ENCODE assay signal across 19 cellular contexts in the genomic region with DNA sequence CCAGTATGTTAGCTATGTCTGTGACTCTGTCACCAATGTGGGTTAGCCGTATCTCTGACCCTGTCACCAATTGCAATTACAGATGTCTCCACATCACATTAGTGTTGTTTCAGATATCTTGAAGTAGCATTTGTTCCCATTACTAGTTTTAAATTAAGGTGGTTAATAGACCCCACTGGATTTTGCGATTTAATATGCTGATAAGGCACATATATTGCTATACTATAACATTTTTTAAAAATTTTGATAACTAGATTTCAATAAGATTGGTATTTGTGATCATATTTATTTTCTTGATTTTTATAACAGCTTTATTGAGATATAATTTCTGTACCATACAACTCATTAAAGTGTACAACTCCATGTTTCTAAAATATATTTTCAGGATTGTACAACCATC. TPM values are rescaled to one million over a fixed set of nuclear protein-coding genes. Genes with fewer than 3 reads are reported as not detected.
DNase-seq lines count a peak whose midpoint lies in the region; ATAC-seq and TF ChIP-seq lines count a peak whose summit lies in the region.
"Had no signal": no experiment of that assay in that cellular context is flagged by ENCODE, and none has a peak within 500 bp of the region (broad histone marks: within the 10 kb centered on the region; RNA-seq: fewer than 3 reads in every experiment).

No MANE protein-coding gene starts in this region.

- DNase-seq in activated T-cell treated with anti-CD3 and anti-CD28 coated beads, Interleukin-2, amount 50 U/mL, for 72 hours: no peak
- DNase-seq in activated T-cell treated with anti-CD3 and anti-CD28 coated beads, Interleukin-2, amount 50 U/mL, for 48 hours: no peak
- DNase-seq in IMR-90 (no peak), caudate nucleus (lab: John Stamatoyannopoulos, UW) (no peak), DMS153 treated with DMSO at 0.1 percent for 48 hours (lab: John Stamatoyannopoulos, UW; ENCODE audit: unreplicated experiment) (no peak), Right ventricle myocardium inferior (ENCODE audit: missing footprints) (no peak), putamen (ENCODE audit: low spot score) (no peak)
- no peak for DNase-seq in stimulated activated effector memory CD8-positive, alpha-beta T cell treated with anti-CD3 and anti-CD28 coated beads, Interleukin-12 subunit alpha, Interleukin-12 subunit beta, amount 100 ng/mL, for 72 hours (ENCODE audit: low spot score in 2 of 2)
- DNase-seq: 8988T, Calu3, DMS79, GDM1, KBM-7, NCI-H1092 treated with DMSO at 0.1 percent for 48 hours, NCI-H1694, NCI-H2107, PC-9 had no signal

- peak overlapping the region; percentile 86 for H2AK5ac ChIP-seq in IMR-90 (ENCODE audit: low read depth, low read length)

- H3K9me1 ChIP-seq in IMR-90 (ENCODE audit: insufficient read depth, low read length): peaks cover 57% of the 10 kb centered on the region

- no peaks in the 10 kb centered on the region for H3K27me3 Mint-ChIP-seq in activated T-cell treated with anti-CD3 and anti-CD28 coated beads, Interleukin-2, amount 50 U/mL, for 72 hours (ENCODE audit: low read depth)
- H3K27me3 Mint-ChIP-seq: CD4-positive, CD25-positive, alpha-beta regulatory T cell had no signal

- H3K9ac ChIP-seq in IMR-90 (ENCODE audit: low read depth, low read length): no peak overlapping the region

- peaks cover 14% of the 10 kb centered on the region for H3K36me3 ChIP-seq in IMR-90 (ENCODE audit: control insufficient read depth, insufficient read depth, low read length)

- H4K8ac ChIP-seq in IMR-90 (ENCODE audit: low read depth in 2 of 2, low read length in 2 of 2): peak overlapping the region; percentile 6 to 47; a peak in 2 of 4 replicates

- no peaks in the 10 kb centered on the region for H3K9me3 ChIP-seq in IMR-90 (ENCODE audit: control insufficient read depth, insufficient read depth, low read length)

- ATAC-seq in activated T-cell treated with anti-CD3 and anti-CD28 coated beads, Interleukin-2, amount 50 U/mL, for 72 hours (replicated peaks in 1 of 2): no peak
- ATAC-seq in IMR-90 (ENCODE audit: low read depth) (no peak), Right ventricle myocardium inferior (no peak)
- no peak for ATAC-seq in stimulated activated effector memory CD8-positive, alpha-beta T cell treated with anti-CD3 and anti-CD28 coated beads, Interleukin-12 subunit alpha, Interleukin-12 subunit beta, amount 100 ng/mL, for 72 hours
- ATAC-seq: HCT116 had no signal

- H3K23ac ChIP-seq in IMR-90 (ENCODE audit: low read depth, low read length): peak overlapping the region; percentile 79

- no peak overlapping the region for H3K4me2 ChIP-seq in IMR-90 (ENCODE audit: low read depth, low read length)
- H3K4me2 ChIP-seq: PC-9 had no signal

- peaks cover 0 to 2% of the 10 kb centered on the region in 2 donors for H3K9me3 Mint-ChIP-seq in activated T-cell treated with anti-CD3 and anti-CD28 coated beads, Interleukin-2, amount 50 U/mL, for 72 hours
- H3K9me3 Mint-ChIP-seq in stimulated activated effector memory CD8-positive, alpha-beta T cell treated with anti-CD3 and anti-CD28 coated beads, Interleukin-12 subunit alpha, Interleukin-12 subunit beta, amount 100 ng/mL, for 72 hours: no peaks in the 10 kb centered on the region
- H3K9me3 Mint-ChIP-seq: CD4-positive, CD25-positive, alpha-beta regulatory T cell had no signal

- in situ Hi-C loops in IMR-90 (cut with MboI; ENCODE audit: low sequenced_read_pairs): no loop called here

- TF ChIP-seq RAD21 in IMR-90 (IDR thresholded peaks at IDR 0.05; ENCODE audit: low read length): no peak

- H3K4me3 ChIP-seq in IMR-90 (ENCODE audit: insufficient read depth, low read depth, low read length): no peak overlapping the region
- H3K4me3 ChIP-seq: PC-9 had no signal

- no peak overlapping the region; the same call in 1 of the 2 replicates for H4K5ac ChIP-seq in IMR-90 (ENCODE audit: low read depth, low read length)

- H4K20me1 ChIP-seq in IMR-90 (ENCODE audit: insufficient read depth, low read length): peaks cover 24% of the 10 kb centered on the region; the same call in 1 of the 2 replicates

- H3K36me3 Mint-ChIP-seq in activated T-cell treated with anti-CD3 and anti-CD28 coated beads, Interleukin-2, amount 50 U/mL, for 72 hours (ENCODE audit: insufficient read depth in 2 of 2): peaks cover 9 to 11% of the 10 kb centered on the region in 2 donors
- H3K36me3 Mint-ChIP-seq in stimulated activated effector memory CD8-positive, alpha-beta T cell treated with anti-CD3 and anti-CD28 coated beads, Interleukin-12 subunit alpha, Interleukin-12 subunit beta, amount 100 ng/mL, for 72 hours: peaks cover 17% of the 10 kb centered on the region

- H3K4me3 Mint-ChIP-seq in activated T-cell treated with anti-CD3 and anti-CD28 coated beads, Interleukin-2, amount 50 U/mL, for 72 hours: no peak overlapping the region
- H3K4me3 Mint-ChIP-seq in stimulated activated effector memory CD8-positive, alpha-beta T cell treated with anti-CD3 and anti-CD28 coated beads, Interleukin-12 subunit alpha, Interleukin-12 subunit beta, amount 100 ng/mL, for 72 hours: no peak overlapping the region

- no peak overlapping the region; the same call in 1 of the 2 replicates for H3K56ac ChIP-seq in IMR-90 (ENCODE audit: extremely low read depth, insufficient read depth, low read length)

- WGBS in IMR-90 (ENCODE audit: extremely low coverage in 2 of 2, insufficient read length in 1 of 2), 2 experiments: no CpG with 5 or more reads among the region's 2 CpGs

- peak overlapping the region; percentile 82; the same call in 2 of the 3 replicates for H2BK15ac ChIP-seq in IMR-90 (ENCODE audit: low read depth, low read length)

- H3K4ac ChIP-seq in IMR-90 (ENCODE audit: low read depth, low read length): peak overlapping the region; percentile 88; the same call in 1 of the 2 replicates

- CTCF ChIA-PET in IMR-90 (lab: Yijun Ruan, JAX): no interaction called here

- H2BK5ac ChIP-seq in IMR-90 (ENCODE audit: low read depth, low read length, poor library complexity, severe bottlenecking): peak overlapping the region; percentile 61

- dilution Hi-C loops in IMR-90 (cut with HindIII; ENCODE audit: low sequenced_read_pairs, unreplicated experiment): no loop called here

- H3K14ac ChIP-seq in IMR-90 (replicated peaks; ENCODE audit: low read depth, low read length): peak overlapping the region; percentile 79; the same call in 1 of the 2 replicates

- H3K4me1 Mint-ChIP-seq in activated T-cell treated with anti-CD3 and anti-CD28 coated beads, Interleukin-2, amount 50 U/mL, for 72 hours (ENCODE audit: low read depth): peaks cover 48% of the 10 kb centered on the region
- H3K4me1 Mint-ChIP-seq in stimulated activated effector memory CD8-positive, alpha-beta T cell treated with anti-CD3 and anti-CD28 coated beads, Interleukin-12 subunit alpha, Interleukin-12 subunit beta, amount 100 ng/mL, for 72 hours: peaks cover 38% of the 10 kb centered on the region

- 0 out of 2 replicates have a peak overlapping the region, but pooled peaks have one; percentile 34 for H4K91ac ChIP-seq in IMR-90 (ENCODE audit: insufficient read depth, low read depth, low read length)

- no peak overlapping the region for H2AK9ac ChIP-seq in IMR-90 (replicated peaks; ENCODE audit: low read depth, low read length, poor library complexity)

- peaks cover 51% of the 10 kb centered on the region for H3K4me1 ChIP-seq in IMR-90 (ENCODE audit: control insufficient read depth, insufficient read depth, low read length)

- H3K27ac Mint-ChIP-seq in activated T-cell treated with anti-CD3 and anti-CD28 coated beads, Interleukin-2, amount 50 U/mL, for 72 hours: peak overlapping the region; percentile 20
- peak overlapping the region; percentile 80 for H3K27ac Mint-ChIP-seq in stimulated activated effector memory CD8-positive, alpha-beta T cell treated with anti-CD3 and anti-CD28 coated beads, Interleukin-12 subunit alpha, Interleukin-12 subunit beta, amount 100 ng/mL, for 72 hours

- intact Hi-C loops in IMR-90 (cut with micrococcal nuclease) (no loop called here), Right ventricle myocardium inferior (cut with DNase I) (no loop called here)

- TF ChIP-seq POLR2A in IMR-90 (IDR thresholded peaks at IDR 0.05; ENCODE audit: low read depth, low read length): no peak

- H2BK120ac ChIP-seq in IMR-90 (ENCODE audit: low read depth, low read length): peak overlapping the region; percentile 33; the same call in 1 of the 2 replicates

- H3K27me3 ChIP-seq in IMR-90 (ENCODE audit: control insufficient read depth, insufficient read depth, low read length): no peaks in the 10 kb centered on the region

- H3K18ac ChIP-seq in IMR-90 (ENCODE audit: low read depth, low read length): peak overlapping the region; percentile 63; the same call in 1 of the 2 replicates

- no TSS peak for BruUV-seq in IMR-90 (replicated peaks; lab: Mats Ljungman, UMichigan)

- H3K27ac ChIP-seq in IMR-90 (ENCODE audit: insufficient read depth, low read length) (no peak overlapping the region), caudate nucleus (ENCODE audit: low read depth, low read length) (peak overlapping the region; percentile 19)
- H3K27ac ChIP-seq: PC-9 had no signal

- H2AFZ ChIP-seq in IMR-90 (replicated peaks; ENCODE audit: low read length, poor library complexity): no peak overlapping the region
- H2AFZ ChIP-seq: PC-9 had no signal

- TF ChIP-seq CTCF in IMR-90 (conservative IDR thresholded peaks at IDR 0.05; ENCODE audit: low read depth, low read length): no peak

- H2BK20ac ChIP-seq in IMR-90 (ENCODE audit: low read depth, low read length): peak overlapping the region; percentile 72; the same call in 1 of the 2 replicates

- peaks cover 49 to 93% of the 10 kb centered on the region in 2 experiments for H3K79me1 ChIP-seq in IMR-90 (ENCODE audit: low read depth in 1 of 2, low read length in 2 of 2)

- POLR2A ChIA-PET in IMR-90 (lab: Charles Lee; ENCODE audit: unreplicated experiment): no interaction called here

TF ChIP-seq in IMR-90, 13 proteins besides CTCF, POLR2A, EP300 and RAD21:
- TF ChIP-seq MAZ (IDR thresholded peaks at IDR 0.05; ENCODE audit: borderline replicate concordance, low read depth, low read length) (no peak), MAFK (IDR thresholded peaks at IDR 0.05; ENCODE audit: low read depth, low read length) (peak; percentile 65), BHLHE40 (IDR thresholded peaks at IDR 0.05; ENCODE audit: low read depth, low read length) (no peak)

RNA-seq across cellular contexts. Expression of a gene that starts 33.9 kb away (rescaled TPM):
- 10 to 100 TPM; 22.6 to 29.8 TPM for total RNA-seq in activated T-cell treated with anti-CD3 and anti-CD28 coated beads, Interleukin-2, amount 50 U/mL, for 72 hours
- total RNA-seq in IMR-90 (2012; rRNA removed): 43.3 and 45.2 TPM in 2 replicates
- polyA plus RNA-seq in IMR-90 (2012; rRNA removed): 40.8 and 45.6 TPM in 2 replicates
- 21.2 and 29.0 TPM in 2 replicates for polyA plus RNA-seq in IMR-90 (2012; cell fraction: cytosol; rRNA removed)
- polyA plus RNA-seq in IMR-90 (2012; cell fraction: nucleus; rRNA removed; ENCODE audit: low replicate concordance): 45.7 and 64.6 TPM in 2 replicates
- 15.0 TPM for total RNA-seq in Right ventricle myocardium inferior
